Comparison of ENCODE assay signal across 12 cellular contexts in genomic region chr14:100142073-100143040, GRCh38. TPM values are rescaled to one million over a fixed set of nuclear protein-coding genes. Genes with fewer than 3 reads are reported as not detected.
DNase-seq lines count a peak whose midpoint lies in the region; ATAC-seq and TF ChIP-seq lines count a peak whose summit lies in the region.
"Had no signal": no experiment of that assay in that cellular context is flagged by ENCODE, and none has a peak within 500 bp of the region (broad histone marks: within the 10 kb centered on the region; RNA-seq: fewer than 3 reads in every experiment).

No MANE protein-coding gene starts in this region.

- peak overlapping the region; percentile 54 to 73 for H3K9ac ChIP-seq in colonic mucosa (ENCODE audit: low read depth in 2 of 2, low read length in 2 of 2)
- H3K9ac ChIP-seq: GM23248 had no signal

- peak overlapping the region; percentile 64 for H3K27ac Mint-ChIP-seq in activated T-cell treated with anti-CD3 and anti-CD28 coated beads, Interleukin-2, amount 50 U/mL, for 24 hours

- no peaks in the 10 kb centered on the region for H3K36me3 ChIP-seq in colonic mucosa

- H3K9me3 ChIP-seq in colonic mucosa, result no peaks in the 10 kb centered on the region

- H3K27me3 ChIP-seq in colonic mucosa, result no peaks in the 10 kb centered on the region

- peaks cover 50% of the 10 kb centered on the region for H3K4me1 ChIP-seq in colonic mucosa

- intact Hi-C loops in colonic mucosa (cut with DNase I), result no loop called here

- no peaks in the 10 kb centered on the region for H3K27me3 Mint-ChIP-seq in activated T-cell treated with anti-CD3 and anti-CD28 coated beads, Interleukin-2, amount 50 U/mL, for 24 hours

- no peaks in the 10 kb centered on the region for H3K9me3 Mint-ChIP-seq in activated T-cell treated with anti-CD3 and anti-CD28 coated beads, Interleukin-2, amount 50 U/mL, for 24 hours

- in situ Hi-C loops in GM13977 (cut with MboI; ENCODE audit: low pct_unique_long_range_greater_than_20kb, low sequenced_read_pairs, unreplicated experiment), result no loop called here

- H3K4me1 Mint-ChIP-seq in activated T-cell treated with anti-CD3 and anti-CD28 coated beads, Interleukin-2, amount 50 U/mL, for 24 hours (ENCODE audit: low read depth), result peaks cover 16% of the 10 kb centered on the region

- H3K4me3 Mint-ChIP-seq in activated T-cell treated with anti-CD3 and anti-CD28 coated beads, Interleukin-2, amount 50 U/mL, for 24 hours, result no peak overlapping the region

- H3K4me3 ChIP-seq in colonic mucosa, result no peak overlapping the region
- H3K4me3 ChIP-seq: GM23248 had no signal

- H3K27ac ChIP-seq in colonic mucosa, result peak overlapping the region; percentile 72
- H3K27ac ChIP-seq: GM23248 had no signal

- peaks cover 67% of the 10 kb centered on the region for H3K36me3 Mint-ChIP-seq in activated T-cell treated with anti-CD3 and anti-CD28 coated beads, Interleukin-2, amount 50 U/mL, for 24 hours (ENCODE audit: low read depth)

- no peak for ATAC-seq in GM18498 (IDR thresholded peaks at IDR 0.05; ENCODE audit: unreplicated experiment)

- DNase-seq in activated T-cell treated with anti-CD3 and anti-CD28 coated beads, Interleukin-2, amount 50 U/mL, for 24 hours, result no peak
- DNase-seq in activated T-cell treated with anti-CD3 and anti-CD28 coated beads, Interleukin-2, amount 50 U/mL, for 48 hours, result no peak
- DNase-seq in colonic mucosa (peak; percentile 88), lung microvascular endothelial cell (ENCODE audit: low read depth in 2 of 2) (peak; percentile 88 to 97), ureter (ENCODE audit: low spot score) (peak; percentile 87), GM13977 (ENCODE audit: low spot score) (no peak), NCI-H69 (lab: John Stamatoyannopoulos, UW) (no peak)
- DNase-seq: amygdala, GM23248, NCI-H2081 treated with DMSO at 0.1 percent for 48 hours, T-helper 9 cell had no signal

- TF ChIP-seq CTCF in colonic mucosa (IDR thresholded peaks at IDR 0.05) (no peak), GM13977 (IDR thresholded peaks at IDR 0.05; ENCODE audit: extremely low read depth, insufficient read depth, missing control alignments) (no peak)

RNA-seq across cellular contexts. Expression of gene DEGS2, which starts 17.1 kb away (rescaled TPM):
- total RNA-seq in colonic mucosa (10 to 100 TPM; 37.0 to 54.3 TPM), lung microvascular endothelial cell (0.20 and 0.22 TPM in 2 replicates), ureter (59.9 TPM)

Comparison
In these comparisons a context has a peak if more than half of its experiments do, and no peak if none do; other contexts are left out.
1. DNase-seq: peak in colonic mucosa (single experiment), lung microvascular endothelial cell (2 of 2) and ureter (single experiment); none in activated T-cell treated with anti-CD3 and anti-CD28 coated beads, Interleukin-2, amount 50 U/mL, for 24 hours (single experiment), activated T-cell treated with anti-CD3 and anti-CD28 coated beads, Interleukin-2, amount 50 U/mL, for 48 hours (0 of 2), GM13977 (single experiment) and NCI-H69 (single experiment).
2. RNA of gene DEGS2, which starts 17.1 kb away (total RNA-seq): 59.9 TPM in ureter (single experiment) and 37.0 to 54.3 TPM in colonic mucosa; 0.20 to 0.22 TPM in lung microvascular endothelial cell; every median in the first group is over 10 times any median in the second.